Comparison of ENCODE assay signal across 1 cellular context in genomic region chr15:65970937-65971740, GRCh38.
TF ChIP-seq lines count a peak whose summit lies in the region.

No MANE protein-coding gene starts in this region.

TF ChIP-seq in K562, 482 proteins besides CTCF, POLR2A, EP300 and RAD21 (continued from another document and continues in another):
- TF ChIP-seq PKNOX1 (IDR thresholded peaks at IDR 0.05) (no peak), GTF2F1 (IDR thresholded peaks at IDR 0.05; ENCODE audit: low read depth, low read length) (no peak), HEY1 (CRISPR knock-in tag; IDR thresholded peaks at IDR 0.05; ENCODE audit: borderline replicate concordance) (no peak), PTRF (tag; IDR thresholded peaks at IDR 0.05) (no peak), CEBPG (CRISPR knock-in tag; IDR thresholded peaks at IDR 0.05) (peak; percentile 95), CEBPG (tag; conservative IDR thresholded peaks at IDR 0.05 in 1 of 2, IDR thresholded peaks at IDR 0.05 in 1 of 2) (peak; percentile 92 to 99), ZNF41 (CRISPR knock-in tag; conservative IDR thresholded peaks at IDR 0.05) (no peak), FIP1L1 (IDR thresholded peaks at IDR 0.05; ENCODE audit: low read depth, low read length, poor library complexity, severe bottlenecking) (no peak), THRA (IDR thresholded peaks at IDR 0.05) (no peak), ZNF583 (CRISPR knock-in tag; IDR thresholded peaks at IDR 0.05) (no peak), ZEB2 (IDR thresholded peaks at IDR 0.05) (peak; percentile 98), SNRNP70 (optimal IDR thresholded peaks at IDR 0.05; ENCODE audit: low read depth, low read length) (no peak), ZNF311 (CRISPR knock-in tag; IDR thresholded peaks at IDR 0.05) (no peak), SMAD4 (CRISPR knock-in tag; conservative IDR thresholded peaks at IDR 0.05) (peak; percentile 25), YY1 (IDR thresholded peaks at IDR 0.05; ENCODE audit: borderline replicate concordance in 1 of 3, control insufficient read depth in 1 of 3, extremely low read depth in 1 of 3, insufficient read depth in 3 of 3, insufficient read length in 1 of 3, insufficient replicate concordance in 2 of 3, low read depth in 1 of 3, low read length in 2 of 3) (no peak), U2AF1 (optimal IDR thresholded peaks at IDR 0.05; ENCODE audit: low read depth, low read length) (no peak), SRSF3 (IDR thresholded peaks at IDR 0.05; ENCODE audit: insufficient read depth, low read length) (no peak), JUND (IDR thresholded peaks at IDR 0.05; ENCODE audit: borderline replicate concordance, low read depth, low read length) (peak; percentile 83), JUND (tag; IDR thresholded peaks at IDR 0.05; ENCODE audit: borderline replicate concordance, low read depth, low read length) (peak; percentile 56; the same call in 1 of the 3 replicates), BRF1 (IDR thresholded peaks at IDR 0.05; ENCODE audit: borderline replicate concordance, extremely low read depth, insufficient read length) (no peak), RBFOX2 (IDR thresholded peaks at IDR 0.05; ENCODE audit: low read depth, low read length) (0 out of 2 replicates have a peak, but pooled peaks have one; percentile 38), ARID4B (CRISPR knock-in tag; IDR thresholded peaks at IDR 0.05) (no peak), ZNF212 (CRISPR knock-in tag; IDR thresholded peaks at IDR 0.05) (no peak), CBX3 (IDR thresholded peaks at IDR 0.05; ENCODE audit: borderline replicate concordance in 1 of 2, low read length in 2 of 2) (no peak), HMBOX1 (IDR thresholded peaks at IDR 0.05) (no peak), RFX7 (CRISPR knock-in tag; IDR thresholded peaks at IDR 0.05) (no peak), ZNF175 (CRISPR knock-in tag; IDR thresholded peaks at IDR 0.05; ENCODE audit: low read depth) (peak; percentile 82), CC2D1A (IDR thresholded peaks at IDR 0.05) (no peak), TAF15 (IDR thresholded peaks at IDR 0.05; ENCODE audit: low read depth, low read length) (no peak), ZBTB2 (IDR thresholded peaks at IDR 0.05) (no peak), ZFP30 (CRISPR knock-in tag; IDR thresholded peaks at IDR 0.05; ENCODE audit: borderline replicate concordance) (no peak), DPF2 (IDR thresholded peaks at IDR 0.05) (peak; percentile 43; the same call in 1 of the 2 replicates), GTF2E2 (tag; IDR thresholded peaks at IDR 0.05) (no peak), SUPT5H (IDR thresholded peaks at IDR 0.05) (no peak), BCLAF1 (IDR thresholded peaks at IDR 0.05; ENCODE audit: borderline replicate concordance in 1 of 2, control insufficient read depth in 1 of 2, low read depth in 2 of 2, low read length in 1 of 2) (no peak), MTF1 (CRISPR knock-in tag; IDR thresholded peaks at IDR 0.05; ENCODE audit: borderline replicate concordance) (no peak), SMARCB1 (IDR thresholded peaks at IDR 0.05; ENCODE audit: insufficient read length, low read depth) (no peak), KLF10 (CRISPR knock-in tag; IDR thresholded peaks at IDR 0.05) (no peak), IRF2 (CRISPR knock-in tag; IDR thresholded peaks at IDR 0.05) (no peak), NRF1 (conservative IDR thresholded peaks at IDR 0.05 in 1 of 2, IDR thresholded peaks at IDR 0.05 in 1 of 2) (0 out of 4 replicates have a peak, but pooled peaks have one; percentile 28 to 44), SIN3A (IDR thresholded peaks at IDR 0.05; ENCODE audit: borderline replicate concordance in 2 of 2, control insufficient read depth in 1 of 2, low read depth in 2 of 2, low read length in 2 of 2) (no peak), ZNF239 (CRISPR knock-in tag; IDR thresholded peaks at IDR 0.05) (0 out of 2 replicates have a peak, but pooled peaks have one; percentile 8), MYC (IDR thresholded peaks at IDR 0.05; ENCODE audit: low read depth, low read length) (peak; percentile 86), MYC (CRISPR knock-in tag; IDR thresholded peaks at IDR 0.05; ENCODE audit: borderline replicate concordance, low read depth) (no peak), ZNF785 (CRISPR knock-in tag; IDR thresholded peaks at IDR 0.05) (no peak), FOXK2 (conservative IDR thresholded peaks at IDR 0.05 in 1 of 2, IDR thresholded peaks at IDR 0.05 in 1 of 2; ENCODE audit: low read depth in 2 of 2) (peak; percentile 47 to 54; a peak in 2 of 4 replicates), HMG20A (CRISPR knock-in tag; conservative IDR thresholded peaks at IDR 0.05) (no peak), THAP12 (CRISPR knock-in tag; IDR thresholded peaks at IDR 0.05) (no peak), ZNF24 (IDR thresholded peaks at IDR 0.05) (peak; percentile 21; the same call in 1 of the 2 replicates), C11orf30 (IDR thresholded peaks at IDR 0.05; ENCODE audit: low read depth) (peak; percentile 70), TBP (optimal IDR thresholded peaks at IDR 0.05; ENCODE audit: low read depth, low read length) (no peak), FOXJ2 (tag; IDR thresholded peaks at IDR 0.05) (peak; percentile 53; the same call in 1 of the 2 replicates), ATF4 (CRISPR knock-in tag; IDR thresholded peaks at IDR 0.05) (peak; percentile 94), IFI16 (CRISPR knock-in tag; IDR thresholded peaks at IDR 0.05) (no peak)
